1 cellular context compared by ENCODE assay signal in the genomic region with DNA sequence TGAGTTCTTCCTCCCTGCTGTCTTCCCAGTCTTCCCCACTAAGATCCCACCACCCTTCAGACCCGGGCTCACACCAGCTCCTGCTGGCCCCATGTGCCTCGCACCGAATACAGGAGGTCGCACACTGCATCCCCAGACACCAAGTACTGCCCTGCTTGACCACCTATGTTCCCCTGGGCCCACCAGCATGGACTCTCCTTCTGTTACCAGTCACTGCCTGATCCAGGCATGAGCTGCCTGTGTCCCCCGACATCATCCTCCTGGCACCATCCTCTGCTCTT.
TF ChIP-seq lines count a peak whose summit lies in the region.

No MANE protein-coding gene starts in this region.

TF ChIP-seq in GM23338, 12 proteins besides CTCF, POLR2A, EP300 and RAD21 (continued from another document):
- TF ChIP-seq, protein P1, sequence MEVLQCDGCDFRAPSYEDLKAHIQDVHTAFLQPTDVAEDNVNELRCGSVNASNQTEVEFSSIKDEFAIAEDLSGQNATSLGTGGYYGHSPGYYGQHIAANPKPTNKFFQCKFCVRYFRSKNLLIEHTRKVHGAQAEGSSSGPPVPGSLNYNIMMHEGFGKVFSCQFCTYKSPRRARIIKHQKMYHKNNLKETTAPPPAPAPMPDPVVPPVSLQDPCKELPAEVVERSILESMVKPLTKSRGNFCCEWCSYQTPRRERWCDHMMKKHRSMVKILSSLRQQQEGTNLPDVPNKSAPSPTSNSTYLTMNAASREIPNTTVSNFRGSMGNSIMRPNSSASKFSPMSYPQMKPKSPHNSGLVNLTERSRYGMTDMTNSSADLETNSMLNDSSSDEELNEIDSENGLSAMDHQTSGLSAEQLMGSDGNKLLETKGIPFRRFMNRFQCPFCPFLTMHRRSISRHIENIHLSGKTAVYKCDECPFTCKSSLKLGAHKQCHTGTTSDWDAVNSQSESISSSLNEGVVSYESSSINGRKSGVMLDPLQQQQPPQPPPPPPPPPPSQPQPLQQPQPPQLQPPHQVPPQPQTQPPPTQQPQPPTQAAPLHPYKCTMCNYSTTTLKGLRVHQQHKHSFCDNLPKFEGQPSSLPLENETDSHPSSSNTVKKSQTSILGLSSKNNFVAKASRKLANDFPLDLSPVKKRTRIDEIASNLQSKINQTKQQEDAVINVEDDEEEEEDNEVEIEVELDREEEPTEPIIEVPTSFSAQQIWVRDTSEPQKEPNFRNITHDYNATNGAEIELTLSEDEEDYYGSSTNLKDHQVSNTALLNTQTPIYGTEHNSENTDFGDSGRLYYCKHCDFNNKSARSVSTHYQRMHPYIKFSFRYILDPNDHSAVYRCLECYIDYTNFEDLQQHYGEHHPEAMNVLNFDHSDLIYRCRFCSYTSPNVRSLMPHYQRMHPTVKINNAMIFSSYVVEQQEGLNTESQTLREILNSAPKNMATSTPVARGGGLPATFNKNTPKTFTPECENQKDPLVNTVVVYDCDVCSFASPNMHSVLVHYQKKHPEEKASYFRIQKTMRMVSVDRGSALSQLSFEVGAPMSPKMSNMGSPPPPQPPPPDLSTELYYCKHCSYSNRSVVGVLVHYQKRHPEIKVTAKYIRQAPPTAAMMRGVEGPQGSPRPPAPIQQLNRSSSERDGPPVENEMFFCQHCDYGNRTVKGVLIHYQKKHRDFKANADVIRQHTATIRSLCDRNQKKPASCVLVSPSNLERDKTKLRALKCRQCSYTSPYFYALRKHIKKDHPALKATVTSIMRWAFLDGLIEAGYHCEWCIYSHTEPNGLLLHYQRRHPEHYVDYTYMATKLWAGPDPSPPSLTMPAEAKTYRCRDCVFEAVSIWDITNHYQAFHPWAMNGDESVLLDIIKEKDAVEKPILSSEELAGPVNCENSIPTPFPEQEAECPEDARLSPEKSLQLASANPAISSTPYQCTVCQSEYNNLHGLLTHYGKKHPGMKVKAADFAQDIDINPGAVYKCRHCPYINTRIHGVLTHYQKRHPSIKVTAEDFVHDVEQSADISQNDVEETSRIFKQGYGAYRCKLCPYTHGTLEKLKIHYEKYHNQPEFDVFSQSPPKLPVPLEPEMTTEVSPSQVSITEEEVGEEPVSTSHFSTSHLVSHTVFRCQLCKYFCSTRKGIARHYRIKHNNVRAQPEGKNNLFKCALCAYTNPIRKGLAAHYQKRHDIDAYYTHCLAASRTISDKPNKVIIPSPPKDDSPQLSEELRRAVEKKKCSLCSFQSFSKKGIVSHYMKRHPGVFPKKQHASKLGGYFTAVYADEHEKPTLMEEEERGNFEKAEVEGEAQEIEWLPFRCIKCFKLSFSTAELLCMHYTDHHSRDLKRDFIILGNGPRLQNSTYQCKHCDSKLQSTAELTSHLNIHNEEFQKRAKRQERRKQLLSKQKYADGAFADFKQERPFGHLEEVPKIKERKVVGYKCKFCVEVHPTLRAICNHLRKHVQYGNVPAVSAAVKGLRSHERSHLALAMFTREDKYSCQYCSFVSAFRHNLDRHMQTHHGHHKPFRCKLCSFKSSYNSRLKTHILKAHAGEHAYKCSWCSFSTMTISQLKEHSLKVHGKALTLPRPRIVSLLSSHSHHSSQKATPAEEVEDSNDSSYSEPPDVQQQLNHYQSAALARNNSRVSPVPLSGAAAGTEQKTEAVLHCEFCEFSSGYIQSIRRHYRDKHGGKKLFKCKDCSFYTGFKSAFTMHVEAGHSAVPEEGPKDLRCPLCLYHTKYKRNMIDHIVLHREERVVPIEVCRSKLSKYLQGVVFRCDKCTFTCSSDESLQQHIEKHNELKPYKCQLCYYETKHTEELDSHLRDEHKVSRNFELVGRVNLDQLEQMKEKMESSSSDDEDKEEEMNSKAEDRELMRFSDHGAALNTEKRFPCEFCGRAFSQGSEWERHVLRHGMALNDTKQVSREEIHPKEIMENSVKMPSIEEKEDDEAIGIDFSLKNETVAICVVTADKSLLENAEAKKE (CRISPR knock-in tag; IDR thresholded peaks at IDR 0.05) = no peak
- TF ChIP-seq NANOG (IDR thresholded peaks at IDR 0.05; ENCODE audit: borderline replicate concordance) (no peak), ZNF331 (CRISPR knock-in tag; IDR thresholded peaks at IDR 0.05; ENCODE audit: low read depth) (no peak)
- TF ChIP-seq, protein P2, sequence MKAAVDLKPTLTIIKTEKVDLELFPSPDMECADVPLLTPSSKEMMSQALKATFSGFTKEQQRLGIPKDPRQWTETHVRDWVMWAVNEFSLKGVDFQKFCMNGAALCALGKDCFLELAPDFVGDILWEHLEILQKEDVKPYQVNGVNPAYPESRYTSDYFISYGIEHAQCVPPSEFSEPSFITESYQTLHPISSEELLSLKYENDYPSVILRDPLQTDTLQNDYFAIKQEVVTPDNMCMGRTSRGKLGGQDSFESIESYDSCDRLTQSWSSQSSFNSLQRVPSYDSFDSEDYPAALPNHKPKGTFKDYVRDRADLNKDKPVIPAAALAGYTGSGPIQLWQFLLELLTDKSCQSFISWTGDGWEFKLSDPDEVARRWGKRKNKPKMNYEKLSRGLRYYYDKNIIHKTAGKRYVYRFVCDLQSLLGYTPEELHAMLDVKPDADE (IDR thresholded peaks at IDR 0.05) = no peak
